ENCODE assay signal across 38 cellular contexts in the genomic region with DNA sequence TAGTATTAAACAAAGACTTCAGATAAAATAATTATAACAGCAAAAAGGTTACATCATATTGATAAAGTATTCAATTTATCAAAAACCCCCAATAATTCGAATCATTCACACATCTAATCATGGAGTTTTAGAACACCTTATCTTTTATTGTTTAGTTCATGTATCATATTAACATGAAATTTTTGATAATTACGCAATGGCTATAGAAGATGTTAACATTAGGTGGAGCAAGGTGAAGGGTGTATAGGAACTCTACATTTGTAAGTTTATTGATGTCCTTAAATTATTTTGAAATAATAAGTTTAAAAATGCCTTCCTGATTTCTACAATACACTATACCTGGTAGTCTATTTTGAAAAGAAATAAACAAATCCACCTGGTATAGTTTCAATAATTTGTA.
"Had no signal": no experiment of that assay in that cellular context is flagged by ENCODE, and none has a peak within 500 bp of the region (broad histone marks: within the 10 kb centered on the region; RNA-seq: fewer than 3 reads in every experiment).

No MANE protein-coding gene starts in this region.

- H3K27ac Mint-ChIP-seq: activated B cell treated with CpG ODN at 0.5 μM for 24 hours; activated CD4-positive, alpha-beta memory T cell treated with anti-CD3 and anti-CD28 coated beads, Interleukin-2, amount 10 ng/mL, durations not matched to agents 7 days and 5 days; activated CD4-positive, alpha-beta T cell treated with anti-CD3 and anti-CD28 coated beads for 36 hours; activated CD4-positive, alpha-beta T cell treated with anti-CD3 and anti-CD28 coated beads, Interleukin-2, amount 10 ng/mL, durations not matched to agents 7 days and 5 days; activated CD8-positive, alpha-beta memory T cell treated with anti-CD3 and anti-CD28 coated beads, Interleukin-2, amount 10 ng/mL, durations not matched to agents 7 days and 5 days; activated CD8-positive, alpha-beta T cell treated with anti-CD3 and anti-CD28 coated beads, Interleukin-2, amount 10 ng/mL, durations not matched to agents 7 days and 5 days; activated naive CD4-positive, alpha-beta T cell treated with anti-CD3 and anti-CD28 coated beads, Interleukin-2, amount 10 ng/mL, durations not matched to agents 7 days and 5 days; activated naive CD4-positive, alpha-beta T cell treated with anti-CD3 and anti-CD28 coated beads, Interleukin-2, amount 50 U/mL, for 24 hours; activated naive CD8-positive, alpha-beta T cell; activated naive CD8-positive, alpha-beta T cell treated with anti-CD3 and anti-CD28 coated beads, Interleukin-2, amount 10 ng/mL, durations not matched to agents 7 days and 5 days; activated naive CD8-positive, alpha-beta T cell treated with anti-CD3 and anti-CD28 coated beads, Interleukin-2, amount 50 U/mL, for 24 hours; activated T-cell treated with anti-CD3 and anti-CD28 coated beads, Interleukin-2, amount 50 U/mL, for 24 hours; activated T-helper 2 cell treated with anti-CD3 and anti-CD28 coated beads, Interferon-gamma antibody, Interleukin-2, Interleukin-4, amounts not matched to agents 10 μg/mL and 5 μg/mL and 100 μg/mL, durations not matched to agents 14 hours and 24 hours and 36 hours; brain; T-helper 1 cell treated with Interleukin-12 subunit alpha and Interleukin-12 subunit beta and Interleukin-4 antibody, amounts not matched to agents 30 μg/mL and 1 μg/mL, for 36 hours; T-helper 2 cell treated with Interferon-gamma antibody and Interleukin-4, amounts not matched to agents 5 μg/mL and 100 μg/mL, for 36 hours had no signal

- H3K27ac ChIP-seq: ascending aorta, cardiac muscle cell, VCaP had no signal

- H3K9me3 ChIP-seq: ascending aorta had no signal

- H3K27me3 Mint-ChIP-seq: activated B cell treated with CpG ODN at 0.5 μM for 24 hours; activated CD4-positive, alpha-beta memory T cell treated with anti-CD3 and anti-CD28 coated beads, Interleukin-2, amount 10 ng/mL, durations not matched to agents 7 days and 5 days; activated CD4-positive, alpha-beta T cell treated with anti-CD3 and anti-CD28 coated beads for 36 hours; activated CD4-positive, alpha-beta T cell treated with anti-CD3 and anti-CD28 coated beads, Interleukin-2, amount 10 ng/mL, durations not matched to agents 7 days and 5 days; activated CD8-positive, alpha-beta memory T cell treated with anti-CD3 and anti-CD28 coated beads, Interleukin-2, amount 10 ng/mL, durations not matched to agents 7 days and 5 days; activated naive CD4-positive, alpha-beta T cell treated with anti-CD3 and anti-CD28 coated beads, Interleukin-2, amount 10 ng/mL, durations not matched to agents 7 days and 5 days; activated naive CD4-positive, alpha-beta T cell treated with anti-CD3 and anti-CD28 coated beads, Interleukin-2, amount 50 U/mL, for 24 hours; activated naive CD8-positive, alpha-beta T cell; activated naive CD8-positive, alpha-beta T cell treated with anti-CD3 and anti-CD28 coated beads, Interleukin-2, amount 10 ng/mL, durations not matched to agents 7 days and 5 days; activated naive CD8-positive, alpha-beta T cell treated with anti-CD3 and anti-CD28 coated beads, Interleukin-2, amount 50 U/mL, for 24 hours; activated T-cell treated with anti-CD3 and anti-CD28 coated beads, Interleukin-2, amount 50 U/mL, for 24 hours; brain; central memory CD8-positive, alpha-beta T cell had no signal

- H3K36me3 ChIP-seq: ascending aorta, cardiac muscle cell had no signal

- H3K4me3 Mint-ChIP-seq: activated B cell treated with CpG ODN at 0.5 μM for 24 hours; activated CD4-positive, alpha-beta memory T cell treated with anti-CD3 and anti-CD28 coated beads, Interleukin-2, amount 10 ng/mL, durations not matched to agents 7 days and 5 days; activated CD4-positive, alpha-beta T cell treated with anti-CD3 and anti-CD28 coated beads for 36 hours; activated CD4-positive, alpha-beta T cell treated with anti-CD3 and anti-CD28 coated beads, Interleukin-2, amount 10 ng/mL, durations not matched to agents 7 days and 5 days; activated CD8-positive, alpha-beta memory T cell treated with anti-CD3 and anti-CD28 coated beads, Interleukin-2, amount 10 ng/mL, durations not matched to agents 7 days and 5 days; activated CD8-positive, alpha-beta T cell treated with anti-CD3 and anti-CD28 coated beads, Interleukin-2, amount 10 ng/mL, durations not matched to agents 7 days and 5 days; activated naive CD4-positive, alpha-beta T cell treated with anti-CD3 and anti-CD28 coated beads, Interleukin-2, amount 10 ng/mL, durations not matched to agents 7 days and 5 days; activated naive CD4-positive, alpha-beta T cell treated with anti-CD3 and anti-CD28 coated beads, Interleukin-2, amount 50 U/mL, for 24 hours; activated naive CD8-positive, alpha-beta T cell; activated naive CD8-positive, alpha-beta T cell treated with anti-CD3 and anti-CD28 coated beads, Interleukin-2, amount 10 ng/mL, durations not matched to agents 7 days and 5 days; activated naive CD8-positive, alpha-beta T cell treated with anti-CD3 and anti-CD28 coated beads, Interleukin-2, amount 50 U/mL, for 24 hours; activated T-cell treated with anti-CD3 and anti-CD28 coated beads, Interleukin-2, amount 50 U/mL, for 24 hours; brain; central memory CD8-positive, alpha-beta T cell; T-helper 1 cell treated with Interleukin-12 subunit alpha and Interleukin-12 subunit beta and Interleukin-4 antibody, amounts not matched to agents 30 μg/mL and 1 μg/mL, for 36 hours; T-helper 2 cell treated with Interferon-gamma antibody and Interleukin-4, amounts not matched to agents 5 μg/mL and 100 μg/mL, for 36 hours had no signal

- H3K4me1 Mint-ChIP-seq: activated B cell treated with CpG ODN at 0.5 μM for 24 hours; activated CD4-positive, alpha-beta memory T cell treated with anti-CD3 and anti-CD28 coated beads, Interleukin-2, amount 10 ng/mL, durations not matched to agents 7 days and 5 days; activated CD4-positive, alpha-beta T cell treated with anti-CD3 and anti-CD28 coated beads for 36 hours; activated CD4-positive, alpha-beta T cell treated with anti-CD3 and anti-CD28 coated beads, Interleukin-2, amount 10 ng/mL, durations not matched to agents 7 days and 5 days; activated CD8-positive, alpha-beta memory T cell treated with anti-CD3 and anti-CD28 coated beads, Interleukin-2, amount 10 ng/mL, durations not matched to agents 7 days and 5 days; activated naive CD4-positive, alpha-beta T cell treated with anti-CD3 and anti-CD28 coated beads, Interleukin-2, amount 10 ng/mL, durations not matched to agents 7 days and 5 days; activated naive CD4-positive, alpha-beta T cell treated with anti-CD3 and anti-CD28 coated beads, Interleukin-2, amount 50 U/mL, for 24 hours; activated naive CD8-positive, alpha-beta T cell treated with anti-CD3 and anti-CD28 coated beads, Interleukin-2, amount 10 ng/mL, durations not matched to agents 7 days and 5 days; activated naive CD8-positive, alpha-beta T cell treated with anti-CD3 and anti-CD28 coated beads, Interleukin-2, amount 50 U/mL, for 24 hours; brain; central memory CD8-positive, alpha-beta T cell had no signal

- DNase-seq: activated B cell treated with CpG ODN at 0.5 μM for 24 hours; activated CD4-positive, alpha-beta memory T cell treated with anti-CD3 and anti-CD28 coated beads, Interleukin-2, amount 10 ng/mL, durations not matched to agents 7 days and 5 days; activated CD4-positive, alpha-beta T cell treated with anti-CD3 and anti-CD28 coated beads for 1 hour; activated CD4-positive, alpha-beta T cell treated with anti-CD3 and anti-CD28 coated beads for 36 hours; activated CD4-positive, alpha-beta T cell treated with anti-CD3 and anti-CD28 coated beads for 48 hours; activated CD4-positive, alpha-beta T cell treated with anti-CD3 and anti-CD28 coated beads, Interleukin-2, amount 10 ng/mL, durations not matched to agents 7 days and 5 days; activated CD4-positive, alpha-beta T cell treated with anti-CD3 and anti-CD28 coated beads, Interleukin-2, amount 50 U/mL, for 48 hours; activated CD8-positive, alpha-beta memory T cell treated with anti-CD3 and anti-CD28 coated beads for 24 hours; activated CD8-positive, alpha-beta memory T cell treated with anti-CD3 and anti-CD28 coated beads, Interleukin-2, amount 10 ng/mL, durations not matched to agents 7 days and 5 days; activated CD8-positive, alpha-beta memory T cell treated with anti-CD3 and anti-CD28 coated beads, Interleukin-2, amount 50 U/mL, for 48 hours; activated CD8-positive, alpha-beta T cell treated with anti-CD3 and anti-CD28 coated beads, Interleukin-2, amount 10 ng/mL, durations not matched to agents 7 days and 5 days; activated effector memory CD4-positive, alpha-beta T cell treated with Interleukin-2 at 50 U/mL for 16 hours; activated gamma-delta T cell; activated naive CD4-positive, alpha-beta T cell treated with anti-CD3 and anti-CD28 coated beads, Interleukin-2, amount 10 ng/mL, durations not matched to agents 7 days and 5 days; activated naive CD4-positive, alpha-beta T cell treated with Interleukin-2 at 50 U/mL for 16 hours; activated naive CD8-positive, alpha-beta T cell treated with anti-CD3 and anti-CD28 coated beads, Interleukin-2, amount 10 ng/mL, durations not matched to agents 7 days and 5 days; activated naive CD8-positive, alpha-beta T cell treated with anti-CD3 and anti-CD28 coated beads, Interleukin-2, amount 50 U/mL, for 24 hours; activated T-cell treated with anti-CD3 and anti-CD28 coated beads, Interleukin-2, amount 50 U/mL, for 24 hours; activated T-cell treated with anti-CD3 and anti-CD28 coated beads, Interleukin-2, amount 50 U/mL, for 48 hours; amygdala; anterior cingulate cortex; caudate nucleus; cerebellar nuclear complex; T-helper 2 cell; T-helper 9 cell had no signal

- FAIRE-seq: bronchial epithelial cell, TTC549 had no signal

- H3K27me3 ChIP-seq: ascending aorta, cardiac muscle cell had no signal

- H3K9me3 Mint-ChIP-seq: activated naive CD4-positive, alpha-beta T cell treated with anti-CD3 and anti-CD28 coated beads, Interleukin-2, amount 50 U/mL, for 24 hours had no signal

- H3K36me3 Mint-ChIP-seq: activated CD8-positive, alpha-beta memory T cell treated with anti-CD3 and anti-CD28 coated beads, Interleukin-2, amount 10 ng/mL, durations not matched to agents 7 days and 5 days; activated naive CD4-positive, alpha-beta T cell treated with anti-CD3 and anti-CD28 coated beads, Interleukin-2, amount 10 ng/mL, durations not matched to agents 7 days and 5 days; activated naive CD4-positive, alpha-beta T cell treated with anti-CD3 and anti-CD28 coated beads, Interleukin-2, amount 50 U/mL, for 24 hours; activated naive CD8-positive, alpha-beta T cell; activated naive CD8-positive, alpha-beta T cell treated with anti-CD3 and anti-CD28 coated beads, Interleukin-2, amount 10 ng/mL, durations not matched to agents 7 days and 5 days; brain had no signal

- H3K4me1 ChIP-seq: ascending aorta had no signal

- ATAC-seq: activated CD4-positive, alpha-beta T cell treated with anti-CD3 and anti-CD28 coated beads for 36 hours; activated CD4-positive, CD25-positive, alpha-beta regulatory T cell treated with anti-CD3 and anti-CD28 coated beads, Interleukin-2, amount 50 U/mL, for 24 hours; activated CD8-positive, alpha-beta memory T cell treated with anti-CD3 and anti-CD28 coated beads, Interleukin-2, amount 10 ng/mL, durations not matched to agents 7 days and 5 days; activated CD8-positive, alpha-beta T cell treated with anti-CD3 and anti-CD28 coated beads, Interleukin-2, amount 10 ng/mL, durations not matched to agents 7 days and 5 days; activated naive CD8-positive, alpha-beta T cell treated with anti-CD3 and anti-CD28 coated beads, Interleukin-2, amount 50 U/mL, for 24 hours had no signal

- H3K4me3 ChIP-seq: ascending aorta, cardiac muscle cell had no signal
